Comparison of ENCODE assay signal across 1 cellular context in the genomic region with DNA sequence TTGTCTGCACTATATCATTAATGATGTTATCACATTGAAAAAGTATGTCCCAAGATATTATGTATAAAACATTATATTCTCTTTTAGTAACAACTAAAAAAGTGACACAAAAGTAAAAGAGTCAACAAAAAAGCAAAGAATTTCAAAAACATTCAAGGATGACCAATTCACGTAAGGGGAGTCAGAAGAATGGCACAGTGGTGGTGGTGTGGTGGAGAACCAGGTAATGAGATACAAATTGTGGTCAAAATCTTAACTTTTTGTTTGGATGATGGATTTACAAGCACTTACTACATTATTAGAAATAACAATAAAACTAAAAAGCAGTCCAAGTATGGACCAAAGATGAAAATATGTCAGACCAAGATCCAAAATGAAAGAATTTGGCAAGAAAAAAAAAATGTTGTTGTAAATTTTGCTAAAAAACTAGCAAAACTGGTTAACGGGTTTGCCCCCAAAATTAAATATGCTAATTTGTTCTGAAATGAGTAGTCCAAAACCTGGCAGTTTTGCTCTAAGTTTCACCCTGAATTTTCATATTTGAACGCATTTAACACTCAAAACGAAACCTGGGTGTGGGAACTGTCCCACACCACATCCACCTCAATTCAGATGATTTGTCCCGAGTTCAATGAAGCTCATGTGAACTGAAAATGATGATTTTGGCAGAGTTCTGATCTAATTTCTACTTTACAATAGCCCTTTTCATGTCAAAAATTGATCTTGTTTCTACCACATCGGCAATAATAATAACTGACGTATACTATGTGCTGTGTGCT.
TF ChIP-seq lines count a peak whose summit lies in the region.

No MANE protein-coding gene starts in this region.

TF ChIP-seq in GM12878, 131 proteins besides CTCF, POLR2A, EP300 and RAD21 (continued from another document):
- TF ChIP-seq, protein P1, sequence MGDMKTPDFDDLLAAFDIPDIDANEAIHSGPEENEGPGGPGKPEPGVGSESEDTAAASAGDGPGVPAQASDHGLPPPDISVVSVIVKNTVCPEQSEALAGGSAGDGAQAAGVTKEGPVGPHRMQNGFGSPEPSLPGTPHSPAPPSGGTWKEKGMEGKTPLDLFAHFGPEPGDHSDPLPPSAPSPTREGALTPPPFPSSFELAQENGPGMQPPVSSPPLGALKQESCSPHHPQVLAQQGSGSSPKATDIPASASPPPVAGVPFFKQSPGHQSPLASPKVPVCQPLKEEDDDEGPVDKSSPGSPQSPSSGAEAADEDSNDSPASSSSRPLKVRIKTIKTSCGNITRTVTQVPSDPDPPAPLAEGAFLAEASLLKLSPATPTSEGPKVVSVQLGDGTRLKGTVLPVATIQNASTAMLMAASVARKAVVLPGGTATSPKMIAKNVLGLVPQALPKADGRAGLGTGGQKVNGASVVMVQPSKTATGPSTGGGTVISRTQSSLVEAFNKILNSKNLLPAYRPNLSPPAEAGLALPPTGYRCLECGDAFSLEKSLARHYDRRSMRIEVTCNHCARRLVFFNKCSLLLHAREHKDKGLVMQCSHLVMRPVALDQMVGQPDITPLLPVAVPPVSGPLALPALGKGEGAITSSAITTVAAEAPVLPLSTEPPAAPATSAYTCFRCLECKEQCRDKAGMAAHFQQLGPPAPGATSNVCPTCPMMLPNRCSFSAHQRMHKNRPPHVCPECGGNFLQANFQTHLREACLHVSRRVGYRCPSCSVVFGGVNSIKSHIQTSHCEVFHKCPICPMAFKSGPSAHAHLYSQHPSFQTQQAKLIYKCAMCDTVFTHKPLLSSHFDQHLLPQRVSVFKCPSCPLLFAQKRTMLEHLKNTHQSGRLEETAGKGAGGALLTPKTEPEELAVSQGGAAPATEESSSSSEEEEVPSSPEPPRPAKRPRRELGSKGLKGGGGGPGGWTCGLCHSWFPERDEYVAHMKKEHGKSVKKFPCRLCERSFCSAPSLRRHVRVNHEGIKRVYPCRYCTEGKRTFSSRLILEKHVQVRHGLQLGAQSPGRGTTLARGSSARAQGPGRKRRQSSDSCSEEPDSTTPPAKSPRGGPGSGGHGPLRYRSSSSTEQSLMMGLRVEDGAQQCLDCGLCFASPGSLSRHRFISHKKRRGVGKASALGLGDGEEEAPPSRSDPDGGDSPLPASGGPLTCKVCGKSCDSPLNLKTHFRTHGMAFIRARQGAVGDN (IDR thresholded peaks at IDR 0.05): peak; percentile 44; the same call in 1 of the 2 replicates
- TF ChIP-seq PAX5 (IDR thresholded peaks at IDR 0.05; ENCODE audit: borderline replicate concordance, low read depth, low read length) (peak; percentile 83), TAF1 (IDR thresholded peaks at IDR 0.05; ENCODE audit: borderline replicate concordance, low read depth, low read length) (no peak), MEF2B (IDR thresholded peaks at IDR 0.05; ENCODE audit: partially characterized antibody, poor library complexity, severe bottlenecking) (peak; percentile 93), NFYA (IDR thresholded peaks at IDR 0.05; ENCODE audit: borderline replicate concordance, low read depth, low read length) (no peak), SRF (IDR thresholded peaks at IDR 0.05; ENCODE audit: low read depth in 2 of 2, low read length in 2 of 2) (0 out of 4 replicates have a peak, but pooled peaks of 1 of the 2 experiments have one; percentile 26)
- TF ChIP-seq, protein P2, sequence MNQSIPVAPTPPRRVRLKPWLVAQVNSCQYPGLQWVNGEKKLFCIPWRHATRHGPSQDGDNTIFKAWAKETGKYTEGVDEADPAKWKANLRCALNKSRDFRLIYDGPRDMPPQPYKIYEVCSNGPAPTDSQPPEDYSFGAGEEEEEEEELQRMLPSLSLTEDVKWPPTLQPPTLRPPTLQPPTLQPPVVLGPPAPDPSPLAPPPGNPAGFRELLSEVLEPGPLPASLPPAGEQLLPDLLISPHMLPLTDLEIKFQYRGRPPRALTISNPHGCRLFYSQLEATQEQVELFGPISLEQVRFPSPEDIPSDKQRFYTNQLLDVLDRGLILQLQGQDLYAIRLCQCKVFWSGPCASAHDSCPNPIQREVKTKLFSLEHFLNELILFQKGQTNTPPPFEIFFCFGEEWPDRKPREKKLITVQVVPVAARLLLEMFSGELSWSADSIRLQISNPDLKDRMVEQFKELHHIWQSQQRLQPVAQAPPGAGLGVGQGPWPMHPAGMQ (IDR thresholded peaks at IDR 0.05; ENCODE audit: borderline replicate concordance): no peak
